3 cellular contexts compared by ENCODE assay signal in genomic region chr6:125110056-125110455, GRCh38.
"Had no signal": no experiment of that assay in that cellular context is flagged by ENCODE, and none has a peak within 500 bp of the region (broad histone marks: within the 10 kb centered on the region; RNA-seq: fewer than 3 reads in every experiment).

No MANE protein-coding gene starts in this region.

- H3K4me3 ChIP-seq: GM12878 had no signal

- DNase-seq: GDM1, GF-D8 had no signal
